Comparison of ENCODE assay signal across 1 cellular context in the genomic region with DNA sequence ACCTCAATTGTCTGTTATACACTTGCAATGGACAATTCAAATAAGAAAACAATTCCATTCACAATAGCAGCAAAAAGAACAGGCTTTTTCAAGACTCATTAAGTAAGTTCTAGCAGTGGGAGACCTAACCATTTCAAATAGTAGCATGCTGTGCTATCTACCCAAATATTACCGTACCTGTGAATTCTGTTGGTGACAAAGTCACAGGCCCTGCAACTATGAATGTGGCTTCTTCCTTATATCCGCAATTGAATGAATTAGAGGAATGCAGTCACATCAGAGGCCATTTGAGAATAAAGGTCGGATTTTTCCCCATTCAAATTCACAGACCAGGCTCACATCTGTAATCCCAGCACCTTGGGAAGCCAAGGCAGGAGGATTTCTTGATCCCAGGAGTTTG.
TF ChIP-seq lines count a peak whose summit lies in the region.

No MANE protein-coding gene starts in this region.

TF ChIP-seq in H1, 55 proteins besides CTCF, POLR2A, EP300 and RAD21:
- no peak for TF ChIP-seq SP1 (IDR thresholded peaks at IDR 0.05; ENCODE audit: low read depth, low read length)
- no peak for TF ChIP-seq GABPA (IDR thresholded peaks at IDR 0.05; ENCODE audit: borderline replicate concordance, insufficient read depth, low read length)
- no peak for TF ChIP-seq CEBPB (IDR thresholded peaks at IDR 0.05; ENCODE audit: low read depth, low read length)
- no peak for TF ChIP-seq RXRA (IDR thresholded peaks at IDR 0.05; ENCODE audit: insufficient read depth, low read depth, low read length)
- no peak for TF ChIP-seq SAP30 (IDR thresholded peaks at IDR 0.05; ENCODE audit: insufficient read depth, insufficient replicate concordance, low read length)
- TF ChIP-seq JUN (IDR thresholded peaks at IDR 0.05; ENCODE audit: low read depth, low read length) = no peak
- no peak for TF ChIP-seq NANOG (IDR thresholded peaks at IDR 0.05; ENCODE audit: insufficient read depth, low read depth, low read length, poor library complexity, severe bottlenecking)
- no peak for TF ChIP-seq SIRT6 (IDR thresholded peaks at IDR 0.05; ENCODE audit: low read length)
- TF ChIP-seq, protein P1, sequence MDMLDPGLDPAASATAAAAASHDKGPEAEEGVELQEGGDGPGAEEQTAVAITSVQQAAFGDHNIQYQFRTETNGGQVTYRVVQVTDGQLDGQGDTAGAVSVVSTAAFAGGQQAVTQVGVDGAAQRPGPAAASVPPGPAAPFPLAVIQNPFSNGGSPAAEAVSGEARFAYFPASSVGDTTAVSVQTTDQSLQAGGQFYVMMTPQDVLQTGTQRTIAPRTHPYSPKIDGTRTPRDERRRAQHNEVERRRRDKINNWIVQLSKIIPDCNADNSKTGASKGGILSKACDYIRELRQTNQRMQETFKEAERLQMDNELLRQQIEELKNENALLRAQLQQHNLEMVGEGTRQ (IDR thresholded peaks at IDR 0.05; ENCODE audit: low read length) = no peak
- no peak for TF ChIP-seq HDAC6 (IDR thresholded peaks at IDR 0.05; ENCODE audit: low read depth, low read length)
- no peak for TF ChIP-seq BACH1 (IDR thresholded peaks at IDR 0.05; ENCODE audit: low read length)
- TF ChIP-seq MAFK (IDR thresholded peaks at IDR 0.05; ENCODE audit: low read depth, low read length) = no peak
- TF ChIP-seq YY1 (IDR thresholded peaks at IDR 0.05; ENCODE audit: low read depth, low read length) = no peak
- TF ChIP-seq PHF8 (conservative IDR thresholded peaks at IDR 0.05; ENCODE audit: low read depth, low read length) = no peak
- TF ChIP-seq TAF7 (optimal IDR thresholded peaks at IDR 0.05; ENCODE audit: borderline replicate concordance, low read depth, low read length) = no peak
- TF ChIP-seq CHD1 (IDR thresholded peaks at IDR 0.05; ENCODE audit: low read depth, low read length) = no peak
- TF ChIP-seq JUND (IDR thresholded peaks at IDR 0.05; ENCODE audit: low read length) = no peak
- no peak for TF ChIP-seq RBBP5 (IDR thresholded peaks at IDR 0.05; ENCODE audit: borderline replicate concordance, low read depth, low read length)
- TF ChIP-seq, protein P2, sequence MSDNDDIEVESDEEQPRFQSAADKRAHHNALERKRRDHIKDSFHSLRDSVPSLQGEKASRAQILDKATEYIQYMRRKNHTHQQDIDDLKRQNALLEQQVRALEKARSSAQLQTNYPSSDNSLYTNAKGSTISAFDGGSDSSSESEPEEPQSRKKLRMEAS (IDR thresholded peaks at IDR 0.05) = no peak
- TF ChIP-seq SIX5 (IDR thresholded peaks at IDR 0.05; ENCODE audit: low read depth, low read length) = no peak
TF ChIP-seq in H1: peak in this region for 0.
